21 cellular contexts compared by ENCODE assay signal in the genomic region with DNA sequence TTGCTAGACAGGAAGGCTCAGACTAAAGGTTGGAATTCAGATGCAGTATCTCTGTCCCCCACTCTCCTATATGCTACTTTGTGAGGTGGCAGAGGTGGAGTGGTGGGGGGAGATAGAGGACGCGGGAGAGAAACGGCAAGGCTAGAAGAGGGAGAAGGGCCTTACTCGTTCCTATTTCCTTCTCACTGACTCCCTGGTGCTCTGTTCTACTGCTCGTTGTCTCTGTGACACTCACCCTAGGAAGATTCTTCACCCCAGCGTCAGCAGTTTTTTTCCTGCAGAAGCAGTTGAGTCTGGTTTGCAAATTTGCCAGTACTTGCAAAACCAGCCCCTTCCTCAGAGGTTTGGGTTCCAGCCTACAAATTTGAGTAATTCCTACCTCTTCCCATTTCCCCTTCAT.
DNase-seq lines count a peak whose midpoint lies in the region; ATAC-seq, FAIRE-seq and TF ChIP-seq lines count a peak whose summit lies in the region.
"Had no signal": no experiment of that assay in that cellular context is flagged by ENCODE, and none has a peak within 500 bp of the region (broad histone marks: within the 10 kb centered on the region; RNA-seq: fewer than 3 reads in every experiment).

No MANE protein-coding gene starts in this region.

- no peaks in the 10 kb centered on the region for H3K36me3 ChIP-seq in GM23338 (ENCODE audit: insufficient read depth)
- H3K36me3 ChIP-seq in neural progenitor cell: no peaks in the 10 kb centered on the region
- H3K36me3 ChIP-seq in small intestine (ENCODE audit: control insufficient read depth in 2 of 2, insufficient read depth in 2 of 2, low read length in 2 of 2): no peaks in the 10 kb centered on the region
- H3K36me3 ChIP-seq: BLaER1 had no signal

- 60 to 68% (median 60%) methylated on average over 6 of the region's 6 CpGs for WGBS in small intestine, 3 donors

- H3K4me3 ChIP-seq in GM23338 (no peak overlapping the region), neural progenitor cell (no peak overlapping the region), small intestine (ENCODE audit: low read depth in 1 of 2, low read length in 2 of 2) (no peak overlapping the region)
- H3K4me3 ChIP-seq: BLaER1 had no signal

- no peaks in the 10 kb centered on the region for H3K36me3 Mint-ChIP-seq in GM23338 (ENCODE audit: low read depth)
- H3K36me3 Mint-ChIP-seq in neural progenitor cell: no peaks in the 10 kb centered on the region
- H3K36me3 Mint-ChIP-seq in type B pancreatic cell: peaks cover 7% of the 10 kb centered on the region
- H3K36me3 Mint-ChIP-seq: CD4-positive, CD25-positive, alpha-beta regulatory T cell; CD8-positive, alpha-beta T cell had no signal

- intact Hi-C loops in left colon (cut with DNase I, micrococcal nuclease): no loop called here

- no peak overlapping the region for H3K4me2 ChIP-seq in GM23338
- no peak overlapping the region for H3K4me2 ChIP-seq in neural progenitor cell
- H3K4me2 ChIP-seq: BLaER1 had no signal

- H3K27me3 ChIP-seq in GM23338 (ENCODE audit: insufficient read depth) (no peaks in the 10 kb centered on the region), neural progenitor cell (no peaks in the 10 kb centered on the region), small intestine (ENCODE audit: control insufficient read depth in 2 of 2, insufficient read depth in 2 of 2, low read length in 2 of 2) (no peaks in the 10 kb centered on the region)
- H3K27me3 ChIP-seq: BLaER1 had no signal

- no peaks in the 10 kb centered on the region for H4K20me1 ChIP-seq in GM23338 (replicated peaks; ENCODE audit: insufficient read depth)
- no peaks in the 10 kb centered on the region for H4K20me1 ChIP-seq in neural progenitor cell (ENCODE audit: low read depth)
- H4K20me1 ChIP-seq: BLaER1 had no signal

- H3K79me2 ChIP-seq in GM23338 (replicated peaks; ENCODE audit: insufficient read depth) (no peaks in the 10 kb centered on the region), neural progenitor cell (ENCODE audit: low read depth) (no peaks in the 10 kb centered on the region)

- TF ChIP-seq CTCF in GM23338 (conservative IDR thresholded peaks at IDR 0.05; ENCODE audit: low read depth in 2 of 2): no peak
- no peak for TF ChIP-seq CTCF in neural progenitor cell (IDR thresholded peaks at IDR 0.05)
- no peak for TF ChIP-seq CTCF in type B pancreatic cell (conservative IDR thresholded peaks at IDR 0.05)

- H3K4me3 Mint-ChIP-seq in GM23338 (no peak overlapping the region), neural progenitor cell (no peak overlapping the region), type B pancreatic cell (no peak overlapping the region)
- H3K4me3 Mint-ChIP-seq: B cell; CD4-positive, CD25-positive, alpha-beta regulatory T cell; CD8-positive, alpha-beta T cell; H9 had no signal

- H3K27ac ChIP-seq in GM23338 (ENCODE audit: low read depth) (no peak overlapping the region), neural progenitor cell (no peak overlapping the region), small intestine (ENCODE audit: low read depth in 1 of 2, low read length in 1 of 2) (no peak overlapping the region)
- H3K27ac ChIP-seq: 22Rv1, BLaER1, C4-2B had no signal

- no peaks in the 10 kb centered on the region for H3K9me3 Mint-ChIP-seq in GM23338
- H3K9me3 Mint-ChIP-seq in neural progenitor cell: peaks cover 11% of the 10 kb centered on the region
- peaks cover 18% of the 10 kb centered on the region for H3K9me3 Mint-ChIP-seq in type B pancreatic cell

- H3K27me3 Mint-ChIP-seq in GM23338 (ENCODE audit: insufficient read depth, low read depth, poor library complexity): peaks cover 2% of the 10 kb centered on the region
- peaks cover 2% of the 10 kb centered on the region for H3K27me3 Mint-ChIP-seq in neural progenitor cell (ENCODE audit: insufficient read depth, low read depth)
- no peaks in the 10 kb centered on the region for H3K27me3 Mint-ChIP-seq in type B pancreatic cell
- H3K27me3 Mint-ChIP-seq: B cell; CD4-positive, CD25-positive, alpha-beta regulatory T cell had no signal

- H3K27ac Mint-ChIP-seq in GM23338 (no peak overlapping the region), neural progenitor cell (no peak overlapping the region), type B pancreatic cell (peak overlapping the region; percentile 42)
- H3K27ac Mint-ChIP-seq: B cell; CD4-positive, CD25-positive, alpha-beta regulatory T cell; CD8-positive, alpha-beta T cell had no signal

- no peaks in the 10 kb centered on the region for H3F3A ChIP-seq in GM23338 (replicated peaks; ENCODE audit: low read depth)
- H3F3A ChIP-seq in neural progenitor cell (ENCODE audit: low read depth): no peaks in the 10 kb centered on the region

- H3K4me1 ChIP-seq in GM23338 (ENCODE audit: insufficient read depth) (no peaks in the 10 kb centered on the region), neural progenitor cell (no peaks in the 10 kb centered on the region), small intestine (ENCODE audit: control insufficient read depth in 2 of 2, insufficient read depth in 1 of 2, low read depth in 1 of 2, low read length in 1 of 2) (no peaks in the 10 kb centered on the region)
- H3K4me1 ChIP-seq: BLaER1 had no signal

- ATAC-seq in GM23338 (no peak), left colon (no peak)
- ATAC-seq: CD8-positive, alpha-beta T cell; HCT116 had no signal

- H3K9me3 ChIP-seq in neural progenitor cell (ENCODE audit: low read depth) (no peaks in the 10 kb centered on the region), small intestine (ENCODE audit: control insufficient read depth, low read depth) (no peaks in the 10 kb centered on the region)
- H3K9me3 ChIP-seq: BLaER1 had no signal

- DNase-seq in GM23338 (ENCODE audit: low spot score) (no peak), islet precursor cell (peak; percentile 61), neural progenitor cell (ENCODE audit: low spot score) (no peak), type B pancreatic cell (ENCODE audit: extremely low spot score, unreplicated experiment) (no peak), left colon (no peak), RPMI8226 (no peak), small intestine (no peak)
- DNase-seq: Caco-2; CD4-positive, CD25-positive, alpha-beta regulatory T cell; CD8-positive, alpha-beta T cell; DMS153; DND-41; H9 had no signal

- H2AFZ ChIP-seq in GM23338 (peak overlapping the region; percentile 78), neural progenitor cell (replicated peaks) (peak overlapping the region; percentile 82)

- 0 out of 2 replicates have a peak, but pooled peaks cover 7% of the 10 kb centered on the region for H3K9me2 ChIP-seq in GM23338 (ENCODE audit: insufficient read depth)

- no peak for FAIRE-seq in small intestine (lab: Jason Lieb, UNC)
- FAIRE-seq: A204.1, G401.6, GM12892 had no signal

- no peak overlapping the region for H3K9ac ChIP-seq in neural progenitor cell
- H3K9ac ChIP-seq: BLaER1 had no signal

- no peaks in the 10 kb centered on the region; the same call in 2 of the 3 replicates for H3K4me1 Mint-ChIP-seq in GM23338
- peaks cover 7% of the 10 kb centered on the region for H3K4me1 Mint-ChIP-seq in neural progenitor cell
- H3K4me1 Mint-ChIP-seq in type B pancreatic cell (ENCODE audit: unreplicated experiment): peaks cover 10% of the 10 kb centered on the region
- H3K4me1 Mint-ChIP-seq: B cell; CD4-positive, CD25-positive, alpha-beta regulatory T cell; H9 had no signal

TF ChIP-seq in GM23338, 12 proteins besides CTCF, POLR2A, EP300 and RAD21:
- TF ChIP-seq STAT1 (IDR thresholded peaks at IDR 0.05; ENCODE audit: unreplicated experiment) (no peak), ZNF114 (CRISPR knock-in tag; IDR thresholded peaks at IDR 0.05) (no peak), CREB1 (CRISPR knock-in tag; IDR thresholded peaks at IDR 0.05; ENCODE audit: low read depth) (no peak), POLR2AphosphoS5 (IDR thresholded peaks at IDR 0.05; ENCODE audit: low read depth) (no peak), JUNB (IDR thresholded peaks at IDR 0.05; ENCODE audit: unreplicated experiment) (no peak)
